1 cellular context compared by ENCODE assay signal in the genomic region with DNA sequence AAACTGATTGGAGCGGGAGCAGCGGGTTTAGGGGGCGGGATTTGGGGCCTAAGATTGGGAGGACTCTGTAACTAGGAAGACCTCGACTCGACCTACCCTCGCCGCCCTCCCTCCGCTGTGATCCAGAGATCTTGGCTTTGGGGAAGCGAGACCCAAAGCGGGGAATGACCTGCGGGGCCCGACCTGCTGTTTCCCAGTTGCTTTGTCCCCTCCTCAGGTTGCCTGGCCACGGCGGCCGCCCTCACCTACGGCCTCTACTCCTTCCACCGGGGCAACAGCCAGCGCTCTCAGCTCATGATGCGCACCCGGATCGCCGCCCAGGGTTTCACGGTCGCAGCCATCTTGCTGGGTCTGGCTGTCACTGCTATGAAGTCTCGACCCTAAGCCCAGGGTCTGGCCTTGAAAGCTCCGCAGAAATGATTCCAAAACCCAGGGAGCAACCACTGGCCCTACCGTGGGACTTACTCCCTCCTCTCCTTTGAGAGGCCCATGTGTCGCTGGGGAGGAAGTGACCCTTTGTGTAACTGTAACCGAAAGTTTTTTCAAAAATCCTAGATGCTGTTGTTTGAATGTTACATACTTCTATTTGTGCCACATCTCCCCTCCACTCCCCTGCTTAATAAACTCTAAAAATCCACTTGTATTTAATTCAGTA.
TF ChIP-seq lines count a peak whose summit lies in the region.

No MANE protein-coding gene starts in this region.

TF ChIP-seq in GM12878, 131 proteins besides CTCF, POLR2A, EP300 and RAD21:
- TF ChIP-seq, protein P1, sequence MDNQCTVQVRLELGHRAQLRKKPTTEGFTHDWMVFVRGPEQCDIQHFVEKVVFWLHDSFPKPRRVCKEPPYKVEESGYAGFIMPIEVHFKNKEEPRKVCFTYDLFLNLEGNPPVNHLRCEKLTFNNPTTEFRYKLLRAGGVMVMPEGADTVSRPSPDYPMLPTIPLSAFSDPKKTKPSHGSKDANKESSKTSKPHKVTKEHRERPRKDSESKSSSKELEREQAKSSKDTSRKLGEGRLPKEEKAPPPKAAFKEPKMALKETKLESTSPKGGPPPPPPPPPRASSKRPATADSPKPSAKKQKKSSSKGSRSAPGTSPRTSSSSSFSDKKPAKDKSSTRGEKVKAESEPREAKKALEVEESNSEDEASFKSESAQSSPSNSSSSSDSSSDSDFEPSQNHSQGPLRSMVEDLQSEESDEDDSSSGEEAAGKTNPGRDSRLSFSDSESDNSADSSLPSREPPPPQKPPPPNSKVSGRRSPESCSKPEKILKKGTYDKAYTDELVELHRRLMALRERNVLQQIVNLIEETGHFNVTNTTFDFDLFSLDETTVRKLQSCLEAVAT (IDR thresholded peaks at IDR 0.05), result 0 out of 2 replicates have a peak, but pooled peaks have one; percentile 26
- TF ChIP-seq POLR2AphosphoS5 (IDR thresholded peaks at IDR 0.05; ENCODE audit: low read length), result peak; percentile 81
- TF ChIP-seq, protein P2, sequence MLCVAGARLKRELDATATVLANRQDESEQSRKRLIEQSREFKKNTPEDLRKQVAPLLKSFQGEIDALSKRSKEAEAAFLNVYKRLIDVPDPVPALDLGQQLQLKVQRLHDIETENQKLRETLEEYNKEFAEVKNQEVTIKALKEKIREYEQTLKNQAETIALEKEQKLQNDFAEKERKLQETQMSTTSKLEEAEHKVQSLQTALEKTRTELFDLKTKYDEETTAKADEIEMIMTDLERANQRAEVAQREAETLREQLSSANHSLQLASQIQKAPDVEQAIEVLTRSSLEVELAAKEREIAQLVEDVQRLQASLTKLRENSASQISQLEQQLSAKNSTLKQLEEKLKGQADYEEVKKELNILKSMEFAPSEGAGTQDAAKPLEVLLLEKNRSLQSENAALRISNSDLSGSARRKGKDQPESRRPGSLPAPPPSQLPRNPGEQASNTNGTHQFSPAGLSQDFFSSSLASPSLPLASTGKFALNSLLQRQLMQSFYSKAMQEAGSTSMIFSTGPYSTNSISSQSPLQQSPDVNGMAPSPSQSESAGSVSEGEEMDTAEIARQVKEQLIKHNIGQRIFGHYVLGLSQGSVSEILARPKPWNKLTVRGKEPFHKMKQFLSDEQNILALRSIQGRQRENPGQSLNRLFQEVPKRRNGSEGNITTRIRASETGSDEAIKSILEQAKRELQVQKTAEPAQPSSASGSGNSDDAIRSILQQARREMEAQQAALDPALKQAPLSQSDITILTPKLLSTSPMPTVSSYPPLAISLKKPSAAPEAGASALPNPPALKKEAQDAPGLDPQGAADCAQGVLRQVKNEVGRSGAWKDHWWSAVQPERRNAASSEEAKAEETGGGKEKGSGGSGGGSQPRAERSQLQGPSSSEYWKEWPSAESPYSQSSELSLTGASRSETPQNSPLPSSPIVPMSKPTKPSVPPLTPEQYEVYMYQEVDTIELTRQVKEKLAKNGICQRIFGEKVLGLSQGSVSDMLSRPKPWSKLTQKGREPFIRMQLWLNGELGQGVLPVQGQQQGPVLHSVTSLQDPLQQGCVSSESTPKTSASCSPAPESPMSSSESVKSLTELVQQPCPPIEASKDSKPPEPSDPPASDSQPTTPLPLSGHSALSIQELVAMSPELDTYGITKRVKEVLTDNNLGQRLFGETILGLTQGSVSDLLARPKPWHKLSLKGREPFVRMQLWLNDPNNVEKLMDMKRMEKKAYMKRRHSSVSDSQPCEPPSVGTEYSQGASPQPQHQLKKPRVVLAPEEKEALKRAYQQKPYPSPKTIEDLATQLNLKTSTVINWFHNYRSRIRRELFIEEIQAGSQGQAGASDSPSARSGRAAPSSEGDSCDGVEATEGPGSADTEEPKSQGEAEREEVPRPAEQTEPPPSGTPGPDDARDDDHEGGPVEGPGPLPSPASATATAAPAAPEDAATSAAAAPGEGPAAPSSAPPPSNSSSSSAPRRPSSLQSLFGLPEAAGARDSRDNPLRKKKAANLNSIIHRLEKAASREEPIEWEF (IDR thresholded peaks at IDR 0.05; ENCODE audit: insufficient replicate concordance, low read depth, low read length), result no peak
- peak; percentile 79 for TF ChIP-seq SPI1 (IDR thresholded peaks at IDR 0.05; ENCODE audit: borderline replicate concordance, insufficient read depth, low read depth, low read length)
- TF ChIP-seq, protein P3, sequence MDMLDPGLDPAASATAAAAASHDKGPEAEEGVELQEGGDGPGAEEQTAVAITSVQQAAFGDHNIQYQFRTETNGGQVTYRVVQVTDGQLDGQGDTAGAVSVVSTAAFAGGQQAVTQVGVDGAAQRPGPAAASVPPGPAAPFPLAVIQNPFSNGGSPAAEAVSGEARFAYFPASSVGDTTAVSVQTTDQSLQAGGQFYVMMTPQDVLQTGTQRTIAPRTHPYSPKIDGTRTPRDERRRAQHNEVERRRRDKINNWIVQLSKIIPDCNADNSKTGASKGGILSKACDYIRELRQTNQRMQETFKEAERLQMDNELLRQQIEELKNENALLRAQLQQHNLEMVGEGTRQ (IDR thresholded peaks at IDR 0.05; ENCODE audit: borderline replicate concordance, low read depth, low read length), result no peak
- no peak for TF ChIP-seq SIX5 (IDR thresholded peaks at IDR 0.05; ENCODE audit: low read depth, low read length, severe bottlenecking)
- no peak for TF ChIP-seq FOXM1 (IDR thresholded peaks at IDR 0.05; ENCODE audit: low read depth, low read length)
- TF ChIP-seq, protein P4, sequence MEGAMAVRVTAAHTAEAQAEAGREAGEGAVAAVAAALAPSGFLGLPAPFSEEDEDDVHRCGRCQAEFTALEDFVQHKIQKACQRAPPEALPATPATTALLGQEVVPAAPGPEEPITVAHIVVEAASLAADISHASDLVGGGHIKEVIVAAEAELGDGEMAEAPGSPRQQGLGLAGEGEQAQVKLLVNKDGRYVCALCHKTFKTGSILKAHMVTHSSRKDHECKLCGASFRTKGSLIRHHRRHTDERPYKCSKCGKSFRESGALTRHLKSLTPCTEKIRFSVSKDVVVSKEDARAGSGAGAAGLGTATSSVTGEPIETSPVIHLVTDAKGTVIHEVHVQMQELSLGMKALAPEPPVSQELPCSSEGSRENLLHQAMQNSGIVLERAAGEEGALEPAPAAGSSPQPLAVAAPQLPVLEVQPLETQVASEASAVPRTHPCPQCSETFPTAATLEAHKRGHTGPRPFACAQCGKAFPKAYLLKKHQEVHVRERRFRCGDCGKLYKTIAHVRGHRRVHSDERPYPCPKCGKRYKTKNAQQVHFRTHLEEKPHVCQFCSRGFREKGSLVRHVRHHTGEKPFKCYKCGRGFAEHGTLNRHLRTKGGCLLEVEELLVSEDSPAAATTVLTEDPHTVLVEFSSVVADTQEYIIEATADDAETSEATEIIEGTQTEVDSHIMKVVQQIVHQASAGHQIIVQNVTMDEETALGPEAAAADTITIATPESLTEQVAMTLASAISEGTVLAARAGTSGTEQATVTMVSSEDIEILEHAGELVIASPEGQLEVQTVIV (IDR thresholded peaks at IDR 0.05; ENCODE audit: borderline replicate concordance, partially characterized antibody), result peak; percentile 42
- TF ChIP-seq BRCA1 (IDR thresholded peaks at IDR 0.05; ENCODE audit: low read depth, low read length), result no peak
- peak; percentile 68; the same call in 1 of the 2 replicates for TF ChIP-seq TAF1 (IDR thresholded peaks at IDR 0.05; ENCODE audit: borderline replicate concordance, low read depth, low read length)
- TF ChIP-seq GABPA (IDR thresholded peaks at IDR 0.05; ENCODE audit: low read depth), result no peak
- no peak for TF ChIP-seq TCF7 (IDR thresholded peaks at IDR 0.05; ENCODE audit: borderline replicate concordance)
- 0 out of 2 replicates have a peak, but pooled peaks have one; percentile 39 for TF ChIP-seq PML (IDR thresholded peaks at IDR 0.05; ENCODE audit: low read length)
- TF ChIP-seq, protein P5, sequence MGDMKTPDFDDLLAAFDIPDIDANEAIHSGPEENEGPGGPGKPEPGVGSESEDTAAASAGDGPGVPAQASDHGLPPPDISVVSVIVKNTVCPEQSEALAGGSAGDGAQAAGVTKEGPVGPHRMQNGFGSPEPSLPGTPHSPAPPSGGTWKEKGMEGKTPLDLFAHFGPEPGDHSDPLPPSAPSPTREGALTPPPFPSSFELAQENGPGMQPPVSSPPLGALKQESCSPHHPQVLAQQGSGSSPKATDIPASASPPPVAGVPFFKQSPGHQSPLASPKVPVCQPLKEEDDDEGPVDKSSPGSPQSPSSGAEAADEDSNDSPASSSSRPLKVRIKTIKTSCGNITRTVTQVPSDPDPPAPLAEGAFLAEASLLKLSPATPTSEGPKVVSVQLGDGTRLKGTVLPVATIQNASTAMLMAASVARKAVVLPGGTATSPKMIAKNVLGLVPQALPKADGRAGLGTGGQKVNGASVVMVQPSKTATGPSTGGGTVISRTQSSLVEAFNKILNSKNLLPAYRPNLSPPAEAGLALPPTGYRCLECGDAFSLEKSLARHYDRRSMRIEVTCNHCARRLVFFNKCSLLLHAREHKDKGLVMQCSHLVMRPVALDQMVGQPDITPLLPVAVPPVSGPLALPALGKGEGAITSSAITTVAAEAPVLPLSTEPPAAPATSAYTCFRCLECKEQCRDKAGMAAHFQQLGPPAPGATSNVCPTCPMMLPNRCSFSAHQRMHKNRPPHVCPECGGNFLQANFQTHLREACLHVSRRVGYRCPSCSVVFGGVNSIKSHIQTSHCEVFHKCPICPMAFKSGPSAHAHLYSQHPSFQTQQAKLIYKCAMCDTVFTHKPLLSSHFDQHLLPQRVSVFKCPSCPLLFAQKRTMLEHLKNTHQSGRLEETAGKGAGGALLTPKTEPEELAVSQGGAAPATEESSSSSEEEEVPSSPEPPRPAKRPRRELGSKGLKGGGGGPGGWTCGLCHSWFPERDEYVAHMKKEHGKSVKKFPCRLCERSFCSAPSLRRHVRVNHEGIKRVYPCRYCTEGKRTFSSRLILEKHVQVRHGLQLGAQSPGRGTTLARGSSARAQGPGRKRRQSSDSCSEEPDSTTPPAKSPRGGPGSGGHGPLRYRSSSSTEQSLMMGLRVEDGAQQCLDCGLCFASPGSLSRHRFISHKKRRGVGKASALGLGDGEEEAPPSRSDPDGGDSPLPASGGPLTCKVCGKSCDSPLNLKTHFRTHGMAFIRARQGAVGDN (IDR thresholded peaks at IDR 0.05), result 0 out of 2 replicates have a peak, but pooled peaks have one; percentile 4
- no peak for TF ChIP-seq CEBPB (IDR thresholded peaks at IDR 0.05; ENCODE audit: borderline replicate concordance in 1 of 2, low read depth in 2 of 2, low read length in 2 of 2)
- TF ChIP-seq BACH1 (IDR thresholded peaks at IDR 0.05; ENCODE audit: borderline replicate concordance), result peak; percentile 65; the same call in 1 of the 2 replicates
- TF ChIP-seq TCF12 (IDR thresholded peaks at IDR 0.05; ENCODE audit: low read depth, low read length), result no peak
- peak; percentile 78; the same call in 2 of the 3 replicates for TF ChIP-seq POU2F2 (IDR thresholded peaks at IDR 0.05; ENCODE audit: borderline replicate concordance, low read depth, low read length)
- peak; percentile 94 for TF ChIP-seq YY1 (IDR thresholded peaks at IDR 0.05; ENCODE audit: low read depth, low read length)
- peak; percentile 84; the same call in 1 of the 2 replicates for TF ChIP-seq NBN (IDR thresholded peaks at IDR 0.05)
- TF ChIP-seq, protein P6, sequence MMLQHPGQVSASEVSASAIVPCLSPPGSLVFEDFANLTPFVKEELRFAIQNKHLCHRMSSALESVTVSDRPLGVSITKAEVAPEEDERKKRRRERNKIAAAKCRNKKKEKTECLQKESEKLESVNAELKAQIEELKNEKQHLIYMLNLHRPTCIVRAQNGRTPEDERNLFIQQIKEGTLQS (IDR thresholded peaks at IDR 0.05; ENCODE audit: borderline replicate concordance, extremely low read depth, low read depth, low read length), result no peak
- peak; percentile 54; the same call in 1 of the 2 replicates for TF ChIP-seq SMAD5 (IDR thresholded peaks at IDR 0.05; ENCODE audit: low read depth)
- TF ChIP-seq TCF3 (IDR thresholded peaks at IDR 0.05; ENCODE audit: borderline replicate concordance, insufficient read depth, low read depth, low read length), result 0 out of 2 replicates have a peak, but pooled peaks have one; percentile 11
- TF ChIP-seq, protein P7, sequence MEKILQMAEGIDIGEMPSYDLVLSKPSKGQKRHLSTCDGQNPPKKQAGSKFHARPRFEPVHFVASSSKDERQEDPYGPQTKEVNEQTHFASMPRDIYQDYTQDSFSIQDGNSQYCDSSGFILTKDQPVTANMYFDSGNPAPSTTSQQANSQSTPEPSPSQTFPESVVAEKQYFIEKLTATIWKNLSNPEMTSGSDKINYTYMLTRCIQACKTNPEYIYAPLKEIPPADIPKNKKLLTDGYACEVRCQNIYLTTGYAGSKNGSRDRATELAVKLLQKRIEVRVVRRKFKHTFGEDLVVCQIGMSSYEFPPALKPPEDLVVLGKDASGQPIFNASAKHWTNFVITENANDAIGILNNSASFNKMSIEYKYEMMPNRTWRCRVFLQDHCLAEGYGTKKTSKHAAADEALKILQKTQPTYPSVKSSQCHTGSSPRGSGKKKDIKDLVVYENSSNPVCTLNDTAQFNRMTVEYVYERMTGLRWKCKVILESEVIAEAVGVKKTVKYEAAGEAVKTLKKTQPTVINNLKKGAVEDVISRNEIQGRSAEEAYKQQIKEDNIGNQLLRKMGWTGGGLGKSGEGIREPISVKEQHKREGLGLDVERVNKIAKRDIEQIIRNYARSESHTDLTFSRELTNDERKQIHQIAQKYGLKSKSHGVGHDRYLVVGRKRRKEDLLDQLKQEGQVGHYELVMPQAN (conservative IDR thresholded peaks at IDR 0.05), result peak; percentile 26
- no peak for TF ChIP-seq CREM (IDR thresholded peaks at IDR 0.05; ENCODE audit: low read depth)
- TF ChIP-seq, protein P8, sequence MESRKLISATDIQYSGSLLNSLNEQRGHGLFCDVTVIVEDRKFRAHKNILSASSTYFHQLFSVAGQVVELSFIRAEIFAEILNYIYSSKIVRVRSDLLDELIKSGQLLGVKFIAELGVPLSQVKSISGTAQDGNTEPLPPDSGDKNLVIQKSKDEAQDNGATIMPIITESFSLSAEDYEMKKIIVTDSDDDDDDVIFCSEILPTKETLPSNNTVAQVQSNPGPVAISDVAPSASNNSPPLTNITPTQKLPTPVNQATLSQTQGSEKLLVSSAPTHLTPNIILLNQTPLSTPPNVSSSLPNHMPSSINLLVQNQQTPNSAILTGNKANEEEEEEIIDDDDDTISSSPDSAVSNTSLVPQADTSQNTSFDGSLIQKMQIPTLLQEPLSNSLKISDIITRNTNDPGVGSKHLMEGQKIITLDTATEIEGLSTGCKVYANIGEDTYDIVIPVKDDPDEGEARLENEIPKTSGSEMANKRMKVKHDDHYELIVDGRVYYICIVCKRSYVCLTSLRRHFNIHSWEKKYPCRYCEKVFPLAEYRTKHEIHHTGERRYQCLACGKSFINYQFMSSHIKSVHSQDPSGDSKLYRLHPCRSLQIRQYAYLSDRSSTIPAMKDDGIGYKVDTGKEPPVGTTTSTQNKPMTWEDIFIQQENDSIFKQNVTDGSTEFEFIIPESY (IDR thresholded peaks at IDR 0.05), result no peak
- 0 out of 2 replicates have a peak, but pooled peaks have one; percentile 28 for TF ChIP-seq DPF2 (IDR thresholded peaks at IDR 0.05)
- TF ChIP-seq, protein P9, sequence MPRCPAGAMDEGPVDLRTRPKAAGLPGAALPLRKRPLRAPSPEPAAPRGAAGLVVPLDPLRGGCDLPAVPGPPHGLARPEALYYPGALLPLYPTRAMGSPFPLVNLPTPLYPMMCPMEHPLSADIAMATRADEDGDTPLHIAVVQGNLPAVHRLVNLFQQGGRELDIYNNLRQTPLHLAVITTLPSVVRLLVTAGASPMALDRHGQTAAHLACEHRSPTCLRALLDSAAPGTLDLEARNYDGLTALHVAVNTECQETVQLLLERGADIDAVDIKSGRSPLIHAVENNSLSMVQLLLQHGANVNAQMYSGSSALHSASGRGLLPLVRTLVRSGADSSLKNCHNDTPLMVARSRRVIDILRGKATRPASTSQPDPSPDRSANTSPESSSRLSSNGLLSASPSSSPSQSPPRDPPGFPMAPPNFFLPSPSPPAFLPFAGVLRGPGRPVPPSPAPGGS (IDR thresholded peaks at IDR 0.05; ENCODE audit: borderline replicate concordance, insufficient read depth, low read depth, low read length, poor library complexity, severe bottlenecking), result peak; percentile 54
